ENCODE assay signal across 28 cellular contexts in the genomic region with DNA sequence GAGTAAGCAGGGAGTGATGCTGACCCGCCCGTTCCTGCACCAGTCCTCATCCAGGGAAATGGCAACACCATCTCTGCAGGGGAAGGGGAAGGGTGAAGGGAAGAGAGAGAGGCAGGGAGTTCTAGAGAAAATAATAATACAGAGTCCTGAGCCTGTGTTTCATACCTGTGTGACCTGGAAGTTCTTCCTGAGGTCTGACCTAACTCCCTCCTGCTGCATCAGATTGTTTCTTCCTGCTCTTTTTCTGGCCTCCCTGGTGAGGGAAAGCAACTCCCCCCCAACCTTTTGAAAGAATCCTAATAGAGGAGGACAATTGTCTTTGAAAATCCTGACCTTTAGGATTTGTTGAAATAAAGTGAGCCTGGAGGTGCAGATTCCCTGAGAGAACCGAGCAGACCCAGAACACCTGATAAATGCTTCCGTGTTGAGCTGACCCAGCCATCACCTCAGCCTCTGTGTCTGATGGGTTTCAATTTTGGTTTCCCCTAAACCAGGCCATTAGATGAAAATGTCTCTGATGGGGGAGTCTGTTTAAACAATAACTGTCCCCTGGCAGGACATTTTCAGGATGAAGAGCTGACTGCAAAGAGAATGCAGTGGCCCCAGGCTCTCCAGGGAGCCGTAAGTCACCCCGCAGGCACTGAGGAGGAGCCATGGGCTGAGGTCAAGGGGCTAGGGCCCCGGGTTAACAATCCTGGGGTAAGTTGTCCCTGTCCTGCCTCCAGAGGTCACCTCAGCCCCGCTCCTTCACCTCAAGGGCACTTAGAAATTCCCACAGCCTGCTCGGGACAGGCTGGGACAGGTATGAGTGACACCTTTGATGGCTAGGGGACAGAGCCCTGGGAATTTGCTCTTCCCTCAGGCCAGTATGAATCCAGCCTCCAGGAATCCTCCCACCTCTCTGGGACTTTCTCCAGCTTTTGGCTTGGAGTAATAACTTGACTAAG. TPM values are rescaled to one million over a fixed set of nuclear protein-coding genes. Genes with fewer than 3 reads are reported as not detected.
DNase-seq lines count a peak whose midpoint lies in the region; ATAC-seq and TF ChIP-seq lines count a peak whose summit lies in the region.
"Had no signal": no experiment of that assay in that cellular context is flagged by ENCODE, and none has a peak within 500 bp of the region (broad histone marks: within the 10 kb centered on the region; RNA-seq: fewer than 3 reads in every experiment).

No MANE protein-coding gene starts in this region.

- H3K27ac ChIP-seq in foreskin keratinocyte = no peak overlapping the region
- H3K27ac ChIP-seq: C4-2B, heart right ventricle had no signal

- DNase-seq in activated naive CD8-positive, alpha-beta T cell treated with anti-CD3 and anti-CD28 coated beads, Interleukin-2, amount 10 ng/mL, durations not matched to agents 7 days and 5 days = peak; percentile 23
- no peak for DNase-seq in activated naive CD8-positive, alpha-beta T cell treated with anti-CD3 and anti-CD28 coated beads for 36 hours
- DNase-seq in NCI-H69 (lab: John Stamatoyannopoulos, UW) (peak; percentile 57), type B pancreatic cell (ENCODE audit: extremely low spot score, unreplicated experiment) (no peak), foreskin keratinocyte (no peak)
- no peak for DNase-seq in stimulated activated CD4-positive, alpha-beta T cell treated with anti-CD3 and anti-CD28 coated beads, Interleukin-2, amount 100 ng/mL, for 24 hours
- DNase-seq: activated B cell treated with CpG ODN at 0.5 μM for 24 hours; activated CD4-positive, alpha-beta memory T cell treated with anti-CD3 and anti-CD28 coated beads for 36 hours; activated T-cell treated with anti-CD3 and anti-CD28 coated beads, Interleukin-2, amount 50 U/mL, for 24 hours; heart right ventricle; immature natural killer cell; NCI-H1048; NCI-H1930; NCI-H226; nucleus accumbens; stimulated activated CD4-positive, alpha-beta T cell treated with anti-CD3 and anti-CD28 coated beads, Interleukin-12 subunit alpha, Interleukin-12 subunit beta, amount 100 ng/mL, for 4 hours; stimulated activated CD8-positive, alpha-beta memory T cell treated with anti-CD3 and anti-CD28 coated beads, Interleukin-4, amount 100 ng/mL, for 48 hours had no signal

- POLR2A ChIA-PET in activated naive CD8-positive, alpha-beta T cell treated with anti-CD3 and anti-CD28 coated beads, Interleukin-2, amount 10 ng/mL, durations not matched to agents 7 days and 5 days (lab: Charles Lee) = no interaction called here

- peaks cover 81% of the 10 kb centered on the region for H3K27me3 ChIP-seq in foreskin keratinocyte

- H3K36me3 Mint-ChIP-seq in activated naive CD8-positive, alpha-beta T cell treated with anti-CD3 and anti-CD28 coated beads, Interleukin-2, amount 10 ng/mL, durations not matched to agents 7 days and 5 days = no peaks in the 10 kb centered on the region
- no peaks in the 10 kb centered on the region for H3K36me3 Mint-ChIP-seq in activated naive CD8-positive, alpha-beta T cell treated with anti-CD3 and anti-CD28 coated beads for 36 hours
- no peaks in the 10 kb centered on the region for H3K36me3 Mint-ChIP-seq in type B pancreatic cell
- H3K36me3 Mint-ChIP-seq: activated CD4-positive, alpha-beta memory T cell treated with anti-CD3 and anti-CD28 coated beads for 36 hours; immature natural killer cell had no signal

- H3K4me1 ChIP-seq in foreskin keratinocyte = no peaks in the 10 kb centered on the region

- H3K4me1 Mint-ChIP-seq in activated naive CD8-positive, alpha-beta T cell treated with anti-CD3 and anti-CD28 coated beads, Interleukin-2, amount 10 ng/mL, durations not matched to agents 7 days and 5 days = peaks cover 6% of the 10 kb centered on the region
- peaks cover 3% of the 10 kb centered on the region for H3K4me1 Mint-ChIP-seq in activated naive CD8-positive, alpha-beta T cell treated with anti-CD3 and anti-CD28 coated beads for 36 hours
- H3K4me1 Mint-ChIP-seq in type B pancreatic cell (ENCODE audit: unreplicated experiment) = peaks cover 9% of the 10 kb centered on the region

- no peak for ATAC-seq in activated naive CD8-positive, alpha-beta T cell treated with anti-CD3 and anti-CD28 coated beads, Interleukin-2, amount 10 ng/mL, durations not matched to agents 7 days and 5 days (ENCODE audit: low read depth)
- ATAC-seq in foreskin keratinocyte = no peak
- no peak for ATAC-seq in GM18511 (IDR thresholded peaks at IDR 0.05; ENCODE audit: unreplicated experiment)
- ATAC-seq: heart right ventricle, mucosa of descending colon, Panc1 had no signal

- no peak overlapping the region for H3K4me3 Mint-ChIP-seq in activated naive CD8-positive, alpha-beta T cell treated with anti-CD3 and anti-CD28 coated beads, Interleukin-2, amount 10 ng/mL, durations not matched to agents 7 days and 5 days
- H3K4me3 Mint-ChIP-seq in activated naive CD8-positive, alpha-beta T cell treated with anti-CD3 and anti-CD28 coated beads for 36 hours = no peak overlapping the region
- peak overlapping the region; percentile 9 for H3K4me3 Mint-ChIP-seq in type B pancreatic cell
- H3K4me3 Mint-ChIP-seq: activated B cell treated with CpG ODN at 0.5 μM for 24 hours; activated CD4-positive, alpha-beta memory T cell treated with anti-CD3 and anti-CD28 coated beads for 36 hours; activated T-cell treated with anti-CD3 and anti-CD28 coated beads, Interleukin-2, amount 50 U/mL, for 24 hours; immature natural killer cell had no signal

- H3K9me3 ChIP-seq in iPS-18c (ENCODE audit: control insufficient read depth, insufficient read depth, low read length) = peaks cover 3% of the 10 kb centered on the region
- H3K9me3 ChIP-seq: heart right ventricle, mucosa of descending colon had no signal

- H3K4me3 ChIP-seq in iPS-18c (ENCODE audit: insufficient read depth, low read depth, low read length) = peak overlapping the region; percentile 5; the same call in 1 of the 2 replicates
- H3K4me3 ChIP-seq: heart right ventricle, mucosa of descending colon had no signal

- TF ChIP-seq CTCF in type B pancreatic cell (conservative IDR thresholded peaks at IDR 0.05) (no peak), foreskin keratinocyte (conservative IDR thresholded peaks at IDR 0.05) (no peak)

- no peak overlapping the region for H3K27ac Mint-ChIP-seq in activated naive CD8-positive, alpha-beta T cell treated with anti-CD3 and anti-CD28 coated beads, Interleukin-2, amount 10 ng/mL, durations not matched to agents 7 days and 5 days
- no peak overlapping the region for H3K27ac Mint-ChIP-seq in activated naive CD8-positive, alpha-beta T cell treated with anti-CD3 and anti-CD28 coated beads for 36 hours
- no peak overlapping the region for H3K27ac Mint-ChIP-seq in type B pancreatic cell
- H3K27ac Mint-ChIP-seq: activated B cell treated with CpG ODN at 0.5 μM for 24 hours; activated T-cell treated with anti-CD3 and anti-CD28 coated beads, Interleukin-2, amount 50 U/mL, for 24 hours; immature natural killer cell had no signal

- H3K9me3 Mint-ChIP-seq in activated naive CD8-positive, alpha-beta T cell treated with anti-CD3 and anti-CD28 coated beads, Interleukin-2, amount 10 ng/mL, durations not matched to agents 7 days and 5 days = no peaks in the 10 kb centered on the region
- no peaks in the 10 kb centered on the region for H3K9me3 Mint-ChIP-seq in activated naive CD8-positive, alpha-beta T cell treated with anti-CD3 and anti-CD28 coated beads for 36 hours
- no peaks in the 10 kb centered on the region for H3K9me3 Mint-ChIP-seq in type B pancreatic cell
- H3K9me3 Mint-ChIP-seq: activated B cell treated with CpG ODN at 0.5 μM for 24 hours; activated CD4-positive, alpha-beta memory T cell treated with anti-CD3 and anti-CD28 coated beads for 36 hours; activated T-cell treated with anti-CD3 and anti-CD28 coated beads, Interleukin-2, amount 50 U/mL, for 24 hours; immature natural killer cell had no signal

- peaks cover 54% of the 10 kb centered on the region for H3K27me3 Mint-ChIP-seq in activated naive CD8-positive, alpha-beta T cell treated with anti-CD3 and anti-CD28 coated beads, Interleukin-2, amount 10 ng/mL, durations not matched to agents 7 days and 5 days
- peaks cover 77% of the 10 kb centered on the region for H3K27me3 Mint-ChIP-seq in activated naive CD8-positive, alpha-beta T cell treated with anti-CD3 and anti-CD28 coated beads for 36 hours
- H3K27me3 Mint-ChIP-seq in type B pancreatic cell = peaks cover 77% of the 10 kb centered on the region

RNA-seq across cellular contexts. Expression of gene GRM4, which starts 3.2 kb away (rescaled TPM):
- under 1 TPM; 0.14 to 0.44 TPM for total RNA-seq in activated naive CD8-positive, alpha-beta T cell treated with anti-CD3 and anti-CD28 coated beads, Interleukin-2, amount 10 ng/mL, durations not matched to agents 7 days and 5 days
- total RNA-seq in activated naive CD8-positive, alpha-beta T cell treated with anti-CD3 and anti-CD28 coated beads for 36 hours = under 1 TPM; 0.12 to 0.18 TPM
- total RNA-seq in type B pancreatic cell (ENCODE audit: low replicate concordance) = 2.2 and 4.2 TPM in 2 replicates
- total RNA-seq in foreskin keratinocyte = 0.04 and 0.07 TPM in 2 replicates
- 0.03 TPM in 1 of 2 replicates, not detected in the other for polyA plus RNA-seq in foreskin keratinocyte
- total RNA-seq: activated B cell treated with CpG ODN at 0.5 μM for 24 hours; H4; heart right ventricle; HT1080; liver; SK-MEL-5; subcutaneous adipose tissue; T-helper 2 cell treated with Interferon-gamma antibody and Interleukin-4, amounts not matched to agents 100 ng/mL and 5 ng/mL, for 36 hours had no signal
- polyA plus RNA-seq: heart right ventricle, immature natural killer cell, liver had no signal

Comparison
In these comparisons a context has a peak if more than half of its experiments do, and no peak if none do; other contexts are left out.
1. DNase-seq: peak in activated naive CD8-positive, alpha-beta T cell treated with anti-CD3 and anti-CD28 coated beads, Interleukin-2, amount 10 ng/mL, durations not matched to agents 7 days and 5 days (single experiment) and NCI-H69 (single experiment); none in activated naive CD8-positive, alpha-beta T cell treated with anti-CD3 and anti-CD28 coated beads for 36 hours (single experiment), type B pancreatic cell (single experiment), stimulated activated CD4-positive, alpha-beta T cell treated with anti-CD3 and anti-CD28 coated beads, Interleukin-2, amount 100 ng/mL, for 24 hours (0 of 2) and foreskin keratinocyte (0 of 2).